Comparison of ENCODE assay signal across 8 cellular contexts in genomic region chr11:115503083-115503885, GRCh38. TPM values are rescaled to one million over a fixed set of nuclear protein-coding genes. Genes with fewer than 3 reads are reported as not detected.
DNase-seq lines count a peak whose midpoint lies in the region; ATAC-seq and TF ChIP-seq lines count a peak whose summit lies in the region.

No MANE protein-coding gene starts in this region.

- no peak for TF ChIP-seq POLR2A in Peyer's patch (IDR thresholded peaks at IDR 0.05)

- H3K4me1 ChIP-seq in HUES64 (ENCODE audit: insufficient read depth, low read length) (peaks cover 29% of the 10 kb centered on the region), Peyer's patch (peaks cover 0 to 25% (median 9%) of the 10 kb centered on the region in 4 donors)

- no peaks in the 10 kb centered on the region for H3K9me3 ChIP-seq in HUES64 (ENCODE audit: insufficient read depth, low read depth, low read length)
- H3K9me3 ChIP-seq in Peyer's patch = no peaks in the 10 kb centered on the region

- peak in 3 of 6 experiments; percentile 21 to 44 (median 26) for TF ChIP-seq CTCF in Peyer's patch (IDR thresholded peaks at IDR 0.05)
- TF ChIP-seq CTCF in brain microvascular endothelial cell (IDR thresholded peaks at IDR 0.05; ENCODE audit: low read depth, low read length, missing control alignments) = peak; percentile 56

- DNase-seq in DMS79 (lab: John Stamatoyannopoulos, UW) (peak; percentile 77), Peyer's patch (peak in 2 of 3 donors; percentile 66 to 67), brain microvascular endothelial cell (no peak), iPS-NIHi7 (ENCODE audit: extremely low spot score) (peak; percentile 52), sciatic nerve (ENCODE audit: low spot score) (peak; percentile 80)

- ATAC-seq in sciatic nerve = peak; percentile 43
- no peak for ATAC-seq in HG03342 (IDR thresholded peaks at IDR 0.05; ENCODE audit: unreplicated experiment)
- ATAC-seq in GM21447 (IDR thresholded peaks at IDR 0.05; ENCODE audit: unreplicated experiment) = no peak

- H3K4me3 ChIP-seq in HUES64 (ENCODE audit: low read length) (peak overlapping the region; percentile 96), Peyer's patch (peak overlapping the region; percentile 42 to 72 (median 51)), brain microvascular endothelial cell (ENCODE audit: low read depth, low read length) (peak overlapping the region; percentile 58)

- H3K27ac ChIP-seq in HUES64 (ENCODE audit: low read depth, low read length) (no peak overlapping the region), Peyer's patch (peak overlapping the region in 3 of 4 donors; percentile 35 to 66 (median 60)), brain microvascular endothelial cell (no peak overlapping the region)

- intact Hi-C loops in sciatic nerve (cut with DNase I) = loop anchor here (10.0 kb wide), 1 partner anchor 168 kb away; no protein-coding TSS in a partner anchor

- no peaks in the 10 kb centered on the region for H3K36me3 ChIP-seq in HUES64 (ENCODE audit: insufficient read depth, low read length)
- H3K36me3 ChIP-seq in Peyer's patch = no peaks in the 10 kb centered on the region
- H3K36me3 ChIP-seq in brain microvascular endothelial cell (replicated peaks) = no peaks in the 10 kb centered on the region

- peaks cover 70% of the 10 kb centered on the region for H3K27me3 ChIP-seq in HUES64 (ENCODE audit: insufficient read depth, low read length)
- H3K27me3 ChIP-seq in Peyer's patch = no peaks in the 10 kb centered on the region
- peaks cover 46% of the 10 kb centered on the region for H3K27me3 ChIP-seq in brain microvascular endothelial cell (replicated peaks)

- under 1% methylated on average over 77 of the region's 77 CpGs for WGBS in HUES64

- H3K9ac ChIP-seq in HUES64 (ENCODE audit: low read depth, low read length) = peak overlapping the region; percentile 54; the same call in 1 of the 2 replicates

- in situ Hi-C loops in brain microvascular endothelial cell (cut with HindIII; ENCODE audit: low pct_ligation_motif_present, low sequenced_read_pairs) = no loop called here

RNA-seq across cellular contexts. Expression of gene CADM1, which starts 0.9 kb away (rescaled TPM):
- polyA plus RNA-seq in HUES64 (2013, experiment 1 of 2) = 25.3 TPM
- 34.6 TPM for polyA plus RNA-seq in HUES64 (2013, experiment 2 of 2)
- total RNA-seq in Peyer's patch (1 to 10 TPM in 2 of 4 donors, under 1 TPM in 2; 0.38 to 8.3 (median 2.5) TPM), sciatic nerve (58.7 TPM)

Comparison
In these comparisons a context has a peak if more than half of its experiments do, and no peak if none do; other contexts are left out.
1. H3K27ac ChIP-seq: peak in Peyer's patch (3 of 4); none in HUES64 (single experiment) and brain microvascular endothelial cell (single experiment).
2. Peak in every context shown above with its lines, with median percentiles within 50 percentile points of each other: H3K4me3 ChIP-seq.